11 cellular contexts compared by ENCODE assay signal in genomic region chr14:104943216-104944015, GRCh38. TPM values are rescaled to one million over a fixed set of nuclear protein-coding genes. Genes with fewer than 3 reads are reported as not detected.
DNase-seq lines count a peak whose midpoint lies in the region; ATAC-seq, FAIRE-seq and TF ChIP-seq lines count a peak whose summit lies in the region.
"Not testable (repeated sequence)": the region's sequence is repeated elsewhere in the genome, so short reads cannot be mapped to it uniquely, and the experiment has no call there.
"Had no signal": no experiment of that assay in that cellular context is flagged by ENCODE, and none has a peak within 500 bp of the region (broad histone marks: within the 10 kb centered on the region; RNA-seq: fewer than 3 reads in every experiment).

No MANE protein-coding gene starts in this region.

- H3K36me3 Mint-ChIP-seq in activated T-cell treated with anti-CD3 and anti-CD28 coated beads, Interleukin-2, amount 50 U/mL, for 4 hours (ENCODE audit: insufficient read depth), result not testable (repeated sequence)
- H3K36me3 Mint-ChIP-seq in chondrocyte (ENCODE audit: low read depth), result peaks cover 34% of the 10 kb centered on the region

- H3K9ac ChIP-seq in kidney (ENCODE audit: low read length in 2 of 2), result not testable (repeated sequence)

- DNase-seq in WERI-Rb-1, result peak; percentile 4
- DNase-seq in activated T-cell treated with anti-CD3 and anti-CD28 coated beads, Interleukin-2, amount 50 U/mL, for 4 hours, result peak; percentile 0
- peak; percentile 72 for DNase-seq in chondrocyte (ENCODE audit: low spot score)
- DNase-seq in heart left ventricle, result peak in 3 of 5 donors; percentile 3 to 45 (median 16)
- peak; percentile 53 for DNase-seq in kidney
- DNase-seq in lower lobe of right lung, result peak; percentile 34
- DNase-seq in sigmoid colon, result peak; percentile 60

- not testable (repeated sequence) for H3K27me3 Mint-ChIP-seq in activated T-cell treated with anti-CD3 and anti-CD28 coated beads, Interleukin-2, amount 50 U/mL, for 4 hours (ENCODE audit: low read depth); chondrocyte (ENCODE audit: low read depth)

- TF ChIP-seq POLR2A in heart left ventricle (IDR thresholded peaks at IDR 0.05); sigmoid colon (IDR thresholded peaks at IDR 0.05): not testable (repeated sequence)

- not testable (repeated sequence) for ATAC-seq in activated T-cell treated with anti-CD3 and anti-CD28 coated beads, Interleukin-2, amount 50 U/mL, for 4 hours; heart left ventricle; lower lobe of right lung

- H3K36me3 ChIP-seq in WERI-Rb-1; heart left ventricle; kidney (ENCODE audit: control insufficient read depth in 1 of 2, insufficient read depth in 2 of 2, low read length in 2 of 2); lower lobe of right lung: not testable (repeated sequence)
- H3K36me3 ChIP-seq in sigmoid colon, result peaks cover 0 to 100% (median 22%) of the 10 kb centered on the region in 4 donors

- not testable (repeated sequence) for FAIRE-seq in kidney (lab: Jason Lieb, UNC)

- 85 to 93% (median 89%) methylated on average over 21 to 29 of the region's 29 CpGs for whole genome bisulfite sequencing in heart left ventricle, 4 donors
- WGBS in sigmoid colon, 2 donors, result 91 to 93% methylated on average over 29 of the region's 29 CpGs

- not testable (repeated sequence) for H3K9me3 Mint-ChIP-seq in activated T-cell treated with anti-CD3 and anti-CD28 coated beads, Interleukin-2, amount 50 U/mL, for 4 hours; chondrocyte (ENCODE audit: low read depth)

- H3K9me3 ChIP-seq in WERI-Rb-1 (ENCODE audit: severe bottlenecking); heart left ventricle; kidney (ENCODE audit: control insufficient read depth in 1 of 2, low read length in 2 of 2); lower lobe of right lung; sigmoid colon: not testable (repeated sequence)

- not testable (repeated sequence) for H3K27ac Mint-ChIP-seq in chondrocyte (ENCODE audit: unreplicated experiment)

- not testable (repeated sequence) for H3K4me1 ChIP-seq in heart left ventricle; kidney (ENCODE audit: control insufficient read depth in 1 of 2, insufficient read depth in 1 of 2, low read depth in 1 of 2, low read length in 2 of 2); lower lobe of right lung; sigmoid colon

- not testable (repeated sequence) for TF ChIP-seq EP300 in sigmoid colon (IDR thresholded peaks at IDR 0.05)

- not testable (repeated sequence) for H3K4me3 Mint-ChIP-seq in activated T-cell treated with anti-CD3 and anti-CD28 coated beads, Interleukin-2, amount 50 U/mL, for 4 hours; chondrocyte (ENCODE audit: unreplicated experiment)

- TF ChIP-seq CTCF in WERI-Rb-1 (IDR thresholded peaks at IDR 0.05; ENCODE audit: low read depth, low read length); chondrocyte (IDR thresholded peaks at IDR 0.05); heart left ventricle (IDR thresholded peaks at IDR 0.05); kidney (IDR thresholded peaks at IDR 0.05; ENCODE audit: borderline replicate concordance, extremely low read depth, insufficient read depth); lower lobe of right lung (IDR thresholded peaks at IDR 0.05); sigmoid colon (IDR thresholded peaks at IDR 0.05): not testable (repeated sequence)

- not testable (repeated sequence) for H3K4me3 ChIP-seq in WERI-Rb-1 (ENCODE audit: low read depth, low read length); heart left ventricle; kidney (ENCODE audit: low read length in 2 of 2); lower lobe of right lung; sigmoid colon

- not testable (repeated sequence) for H3K27ac ChIP-seq in WERI-Rb-1; heart left ventricle; kidney (ENCODE audit: low read depth in 2 of 2, low read length in 2 of 2); lower lobe of right lung; sigmoid colon

- intact Hi-C loops in heart left ventricle (cut with DNase I); kidney (cut with DNase I); lower lobe of right lung (cut with DNase I); sigmoid colon (cut with DNase I): not testable (repeated sequence)

- H3K27me3 ChIP-seq in WERI-Rb-1 (ENCODE audit: insufficient read depth, low read depth, severe bottlenecking); heart left ventricle; lower lobe of right lung (ENCODE audit: low read depth); sigmoid colon: not testable (repeated sequence)

- H3K4me1 Mint-ChIP-seq in activated T-cell treated with anti-CD3 and anti-CD28 coated beads, Interleukin-2, amount 50 U/mL, for 4 hours (ENCODE audit: low read depth); chondrocyte (ENCODE audit: low read depth): not testable (repeated sequence)

RNA-seq across cellular contexts. Expression of gene PLD4, which starts 18.7 kb away (rescaled TPM):
- under 1 TPM in 1 of 3 donors, not detected in 2; 0.08 TPM for total RNA-seq in activated T-cell treated with anti-CD3 and anti-CD28 coated beads, Interleukin-2, amount 50 U/mL, for 4 hours
- total RNA-seq in chondrocyte, result 0.07 to 0.10 TPM in 2 of 3 replicates, not detected in the other
- 1 to 10 TPM in 1 of 9 donors, under 1 TPM in 4, not detected in 4; 0.25 to 1.5 (median 0.40) TPM for total RNA-seq in heart left ventricle
- under 1 TPM in 1 of 2 donors, not detected in 1; 0.12 TPM for polyA plus RNA-seq in heart left ventricle
- total RNA-seq in kidney, result 3.2 TPM
- not detected for polyA plus RNA-seq in kidney (ENCODE audit: insufficient read depth, low read depth, low replicate concordance)
- total RNA-seq in lower lobe of right lung, result 1.2 TPM
- total RNA-seq in sigmoid colon, result 1 to 10 TPM in 1 of 4 donors, under 1 TPM in 3; 0.28 to 1.5 (median 0.60) TPM
- 1 to 10 TPM in 1 of 3 donors, not detected in 2; 7.1 TPM for polyA plus RNA-seq in sigmoid colon
- total RNA-seq: A172; A673; Caco-2; CD4-positive, CD25-positive, alpha-beta regulatory T cell had no signal

RNA-seq across cellular contexts. Expression of gene AHNAK2, which starts 34.8 kb away (rescaled TPM):
- under 1 TPM; under 0.01 to 0.08 (median 0.05) TPM for total RNA-seq in activated T-cell treated with anti-CD3 and anti-CD28 coated beads, Interleukin-2, amount 50 U/mL, for 4 hours
- total RNA-seq in chondrocyte (271 to 361 TPM (median 274 TPM) in 3 replicates), heart left ventricle (10 to 100 TPM in 2 of 9 donors, 1 to 10 TPM in 7; 1.5 to 22.3 (median 3.7) TPM), kidney (72.0 TPM), lower lobe of right lung (10.8 TPM), sigmoid colon (100 to 1,000 TPM in 3 of 4 donors, 10 to 100 TPM in 1; 81.9 to 218 (median 129) TPM)
- polyA plus RNA-seq in heart left ventricle (1 to 10 TPM; 2.2 to 2.5 TPM), kidney (ENCODE audit: insufficient read depth, low read depth, low replicate concordance) (1.1 TPM), sigmoid colon (10 to 100 TPM in 1 of 3 donors, 1 to 10 TPM in 1, under 1 TPM in 1; 0.23 to 12.4 (median 2.4) TPM)
- total RNA-seq: CD4-positive, CD25-positive, alpha-beta regulatory T cell had no signal
- polyA plus RNA-seq: CD4-positive, CD25-positive, alpha-beta regulatory T cell had no signal

RNA-seq across cellular contexts. Expression of gene CLBA1, which starts 42.2 kb away (rescaled TPM):
- total RNA-seq in activated T-cell treated with anti-CD3 and anti-CD28 coated beads, Interleukin-2, amount 50 U/mL, for 4 hours, result 1 to 10 TPM; 2.9 to 3.8 (median 3.3) TPM
- total RNA-seq in chondrocyte (6.0 to 6.3 TPM (median 6.3 TPM) in 3 replicates), heart left ventricle (1 to 10 TPM in 7 of 9 donors, under 1 TPM in 2; 0.76 to 3.7 (median 2.6) TPM), kidney (22.6 TPM), lower lobe of right lung (10.5 TPM), sigmoid colon (1 to 10 TPM; 3.2 to 5.1 (median 3.6) TPM)
- polyA plus RNA-seq in heart left ventricle (1 to 10 TPM; 1.3 to 3.7 TPM), kidney (ENCODE audit: insufficient read depth, low read depth, low replicate concordance) (13.2 TPM), sigmoid colon (1 to 10 TPM; 2.8 to 8.4 (median 3.0) TPM)

Comparison
In these comparisons a context has a peak if more than half of its experiments do, and no peak if none do; other contexts are left out.
1. DNase-seq: peak in every context shown above with its lines; median percentile 72 in chondrocyte; 60 in sigmoid colon; 53 in kidney; 34 in lower lobe of right lung; 16 in heart left ventricle; 4 in WERI-Rb-1; 0 in activated T-cell treated with anti-CD3 and anti-CD28 coated beads, Interleukin-2, amount 50 U/mL, for 4 hours.